In the genomic region with DNA sequence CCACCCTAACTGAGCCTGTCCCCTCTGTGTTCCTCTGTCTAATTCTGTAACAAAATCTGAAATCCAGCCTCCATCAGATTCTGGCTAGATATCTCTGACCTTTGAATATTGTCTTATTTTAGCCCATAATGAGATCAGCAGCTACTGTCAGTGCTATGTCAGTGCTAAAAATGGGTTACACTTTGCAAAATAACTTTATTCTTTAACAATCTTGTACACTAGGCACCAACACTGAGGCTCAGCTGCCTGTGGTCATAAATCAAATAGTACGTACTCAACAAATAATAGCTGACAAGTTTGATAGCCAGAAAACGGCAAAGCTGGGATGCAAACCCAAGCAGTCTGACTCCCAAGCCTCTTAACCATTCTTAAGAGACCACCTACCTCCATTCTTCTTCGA, we compare ENCODE assay signal across 13 cellular contexts. TPM values are rescaled to one million over a fixed set of nuclear protein-coding genes. Genes with fewer than 3 reads are reported as not detected.
DNase-seq lines count a peak whose midpoint lies in the region; ATAC-seq and TF ChIP-seq lines count a peak whose summit lies in the region.
"Had no signal": no experiment of that assay in that cellular context is flagged by ENCODE, and none has a peak within 500 bp of the region (broad histone marks: within the 10 kb centered on the region; RNA-seq: fewer than 3 reads in every experiment).

No MANE protein-coding gene starts in this region.

- TF ChIP-seq CTCF in HFFc6 (IDR thresholded peaks at IDR 0.05) (no peak), chondrocyte (IDR thresholded peaks at IDR 0.05) (no peak), psoas muscle (IDR thresholded peaks at IDR 0.05) (no peak)

- intact Hi-C loops in psoas muscle (cut with DNase I): no loop called here

- peaks cover 88% of the 10 kb centered on the region for H3K36me3 ChIP-seq in CD4-positive, CD25-positive, alpha-beta regulatory T cell (ENCODE audit: control insufficient read depth, insufficient read depth, low read length)
- peaks cover 0 to 95% of the 10 kb centered on the region in 2 donors for H3K36me3 ChIP-seq in psoas muscle (ENCODE audit: insufficient read depth in 1 of 2, low read depth in 1 of 2)

- no peaks in the 10 kb centered on the region for H3K9me3 Mint-ChIP-seq in CD4-positive, CD25-positive, alpha-beta regulatory T cell
- H3K9me3 Mint-ChIP-seq in HFFc6 (no peaks in the 10 kb centered on the region), chondrocyte (ENCODE audit: low read depth) (no peaks in the 10 kb centered on the region)
- H3K9me3 Mint-ChIP-seq: activated CD4-positive, alpha-beta T cell treated with anti-CD3 and anti-CD28 coated beads, Interleukin-2, amount 10 ng/mL, durations not matched to agents 24 days and 14 days; naive thymus-derived CD8-positive, alpha-beta T cell had no signal

- peak overlapping the region; percentile 25 to 85 (median 40) for H3K27ac Mint-ChIP-seq in CD4-positive, CD25-positive, alpha-beta regulatory T cell
- H3K27ac Mint-ChIP-seq in HFFc6 (peak overlapping the region; percentile 100), chondrocyte (ENCODE audit: unreplicated experiment) (peak overlapping the region; percentile 98)
- H3K27ac Mint-ChIP-seq: activated CD4-positive, alpha-beta T cell treated with anti-CD3 and anti-CD28 coated beads, Interleukin-2, amount 10 ng/mL, durations not matched to agents 24 days and 14 days had no signal

- no peak overlapping the region for H3K4me3 Mint-ChIP-seq in CD4-positive, CD25-positive, alpha-beta regulatory T cell
- H3K4me3 Mint-ChIP-seq in HFFc6: peak overlapping the region; percentile 60
- no peak overlapping the region for H3K4me3 Mint-ChIP-seq in chondrocyte (ENCODE audit: unreplicated experiment)
- H3K4me3 Mint-ChIP-seq: activated CD4-positive, alpha-beta T cell treated with anti-CD3 and anti-CD28 coated beads, Interleukin-2, amount 10 ng/mL, durations not matched to agents 24 days and 14 days; naive thymus-derived CD8-positive, alpha-beta T cell had no signal

- peaks cover 62% of the 10 kb centered on the region for H3K36me3 Mint-ChIP-seq in CD4-positive, CD25-positive, alpha-beta regulatory T cell
- peaks cover 64% of the 10 kb centered on the region for H3K36me3 Mint-ChIP-seq in HFFc6 (ENCODE audit: low read depth)
- H3K36me3 Mint-ChIP-seq in chondrocyte (ENCODE audit: low read depth): peaks cover 32% of the 10 kb centered on the region

- no peak overlapping the region for H3K27ac ChIP-seq in CD4-positive, CD25-positive, alpha-beta regulatory T cell (ENCODE audit: insufficient read depth, low read length, poor library complexity, severe bottlenecking)
- H3K27ac ChIP-seq in psoas muscle: peak overlapping the region; percentile 79
- H3K27ac ChIP-seq: BLaER1 treated with 17β-estradiol and CSF1 and Interleukin-3, amounts not matched to agents 10 nM and 100 nM; colonic mucosa; prostate gland had no signal

- no peaks in the 10 kb centered on the region for H3K27me3 ChIP-seq in CD4-positive, CD25-positive, alpha-beta regulatory T cell (ENCODE audit: control insufficient read depth, insufficient read depth, low read length)
- H3K27me3 ChIP-seq in psoas muscle (ENCODE audit: insufficient read depth in 3 of 3, low read length in 2 of 3): no peaks in the 10 kb centered on the region
- H3K27me3 ChIP-seq: BLaER1 treated with 17β-estradiol and CSF1 and Interleukin-3, amounts not matched to agents 10 nM and 100 nM; colonic mucosa had no signal

- no peaks in the 10 kb centered on the region for H3K9me3 ChIP-seq in CD4-positive, CD25-positive, alpha-beta regulatory T cell (ENCODE audit: control insufficient read depth in 2 of 2, low read length in 2 of 2)
- H3K9me3 ChIP-seq in psoas muscle: no peaks in the 10 kb centered on the region
- H3K9me3 ChIP-seq: BLaER1 treated with 17β-estradiol and CSF1 and Interleukin-3, amounts not matched to agents 10 nM and 100 nM; colonic mucosa; prostate gland had no signal

- no peak overlapping the region for H3K4me3 ChIP-seq in CD4-positive, CD25-positive, alpha-beta regulatory T cell (ENCODE audit: low read depth, low read length)
- H3K4me3 ChIP-seq in psoas muscle: no peak overlapping the region
- H3K4me3 ChIP-seq: BLaER1 treated with 17β-estradiol and CSF1 and Interleukin-3, amounts not matched to agents 10 nM and 100 nM; colonic mucosa; prostate gland had no signal

- no peaks in the 10 kb centered on the region for H3K4me1 ChIP-seq in CD4-positive, CD25-positive, alpha-beta regulatory T cell (ENCODE audit: control insufficient read depth, insufficient read depth, low read length, poor library complexity, severe bottlenecking)
- peaks cover 49% of the 10 kb centered on the region for H3K4me1 ChIP-seq in psoas muscle
- H3K4me1 ChIP-seq: colonic mucosa, prostate gland had no signal

- no peak for DNase-seq in CD4-positive, CD25-positive, alpha-beta regulatory T cell
- DNase-seq in HFFc6 (no peak), chondrocyte (ENCODE audit: low spot score) (no peak), psoas muscle (no peak), AG08395 (ENCODE audit: low spot score) (no peak), NCI-H1048 (lab: John Stamatoyannopoulos, UW) (no peak)
- DNase-seq: activated CD4-positive, alpha-beta T cell treated with anti-CD3 and anti-CD28 coated beads, Interleukin-2, amount 10 ng/mL, durations not matched to agents 24 days and 14 days; colonic mucosa; naive thymus-derived CD8-positive, alpha-beta T cell; NCI-H524 treated with DMSO at 0.1 percent for 48 hours had no signal

- no peak for ATAC-seq in CD4-positive, CD25-positive, alpha-beta regulatory T cell (ENCODE audit: low read depth in 2 of 2)
- peak in 1 of 4 donors; percentile 24 for ATAC-seq in psoas muscle
- no peak for ATAC-seq in GM18867 (IDR thresholded peaks at IDR 0.05; ENCODE audit: unreplicated experiment)
- ATAC-seq: naive thymus-derived CD8-positive, alpha-beta T cell had no signal

- no peaks in the 10 kb centered on the region for H3K27me3 Mint-ChIP-seq in CD4-positive, CD25-positive, alpha-beta regulatory T cell
- H3K27me3 Mint-ChIP-seq in HFFc6 (ENCODE audit: insufficient read depth): no peaks in the 10 kb centered on the region; the same call in none of the 2 replicates
- H3K27me3 Mint-ChIP-seq in chondrocyte (ENCODE audit: low read depth): no peaks in the 10 kb centered on the region
- H3K27me3 Mint-ChIP-seq: activated CD4-positive, alpha-beta T cell treated with anti-CD3 and anti-CD28 coated beads, Interleukin-2, amount 10 ng/mL, durations not matched to agents 24 days and 14 days; naive thymus-derived CD8-positive, alpha-beta T cell had no signal

- WGBS in psoas muscle, 3 donors: 51 to 68% (median 60%) methylated on average over 3 of the region's 3 CpGs

- peaks cover 13 to 24% (median 17%) of the 10 kb centered on the region in 4 donors for H3K4me1 Mint-ChIP-seq in CD4-positive, CD25-positive, alpha-beta regulatory T cell
- H3K4me1 Mint-ChIP-seq in HFFc6 (ENCODE audit: low read depth): peaks cover 84% of the 10 kb centered on the region
- H3K4me1 Mint-ChIP-seq in chondrocyte (ENCODE audit: low read depth): peaks cover 68% of the 10 kb centered on the region

RNA-seq across cellular contexts. Expression of a gene that starts 22.1 kb away (rescaled TPM):
- total RNA-seq in CD4-positive, CD25-positive, alpha-beta regulatory T cell: 13.2 TPM
- 10 to 100 TPM; 11.5 to 14.4 (median 13.7) TPM for polyA plus RNA-seq in CD4-positive, CD25-positive, alpha-beta regulatory T cell
- total RNA-seq in HFFc6 (2021; fragmentation: NEBNext Ultra II Directional; extraction: Animal tissue kit (Norgen Biotek cat#: 25700)): 10 to 100 TPM; 28.7 to 38.7 (median 35.2) TPM
- total RNA-seq in chondrocyte (16.5 to 18.4 TPM (median 17.1 TPM) in 3 replicates), psoas muscle (1 to 10 TPM; 3.2 to 8.4 (median 5.4) TPM)
- polyA plus RNA-seq in psoas muscle: 1 to 10 TPM; 1.2 to 4.8 (median 3.0) TPM

RNA-seq across cellular contexts. Expression of a gene that starts 24.1 kb away (rescaled TPM):
- 77.3 TPM for total RNA-seq in CD4-positive, CD25-positive, alpha-beta regulatory T cell
- polyA plus RNA-seq in CD4-positive, CD25-positive, alpha-beta regulatory T cell: 100 to 1,000 TPM; 195 to 254 (median 202) TPM
- total RNA-seq in HFFc6 (2021; fragmentation: NEBNext Ultra II Directional; extraction: Animal tissue kit (Norgen Biotek cat#: 25700)): 100 to 1,000 TPM; 161 to 219 (median 188) TPM
- total RNA-seq in chondrocyte: 102 to 121 TPM (median 116 TPM) in 3 replicates
- total RNA-seq in psoas muscle: 100 to 1,000 TPM in 2 of 4 donors, 10 to 100 TPM in 2; 89.5 to 104 (median 97.8) TPM
- 10 to 100 TPM; 35.6 to 89.2 (median 36.3) TPM for polyA plus RNA-seq in psoas muscle

Comparison
In these comparisons a context has a peak if more than half of its experiments do, and no peak if none do; other contexts are left out.
1. H3K27ac Mint-ChIP-seq: peak in every context shown above with its lines; median percentile 100 in HFFc6; 98 in chondrocyte; 40 in CD4-positive, CD25-positive, alpha-beta regulatory T cell.